In the genomic region with DNA sequence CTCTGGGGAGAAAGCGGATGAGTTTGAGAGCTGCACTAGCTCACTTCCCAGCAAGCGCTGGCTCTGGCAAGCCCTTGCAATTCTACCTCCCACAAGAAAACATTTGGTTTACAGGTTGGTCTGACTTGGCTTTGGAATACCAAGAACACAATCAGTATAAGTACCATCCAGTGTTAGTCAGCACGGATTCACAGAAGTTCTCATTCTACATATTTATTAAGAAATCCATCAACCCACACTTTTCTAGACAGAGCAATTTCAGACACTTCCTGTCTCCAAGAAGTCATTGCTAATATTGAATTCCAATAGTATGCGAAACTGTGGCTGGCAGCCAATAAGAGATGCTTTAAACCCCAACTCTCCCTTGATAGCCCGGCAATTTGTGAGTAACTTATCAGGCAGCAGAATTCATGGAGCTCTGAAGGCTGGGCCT, we compare ENCODE assay signal across 18 cellular contexts. TPM values are rescaled to one million over a fixed set of nuclear protein-coding genes. Genes with fewer than 3 reads are reported as not detected.
DNase-seq lines count a peak whose midpoint lies in the region; ATAC-seq and TF ChIP-seq lines count a peak whose summit lies in the region.
"Had no signal": no experiment of that assay in that cellular context is flagged by ENCODE, and none has a peak within 500 bp of the region (broad histone marks: within the 10 kb centered on the region; RNA-seq: fewer than 3 reads in every experiment).

No MANE protein-coding gene starts in this region.

- peaks cover 78% of the 10 kb centered on the region for H3K4me1 Mint-ChIP-seq in HFFc6 (ENCODE audit: low read depth)

- intact Hi-C loops in body of pancreas (cut with DNase I), result loop anchor here (5.0 kb wide), 1 partner anchor 306 kb away; no protein-coding TSS in a partner anchor

- H3K4me1 ChIP-seq in body of pancreas, result no peaks in the 10 kb centered on the region

- no peaks in the 10 kb centered on the region for H3K36me3 Mint-ChIP-seq in HFFc6 (ENCODE audit: low read depth)
- H3K36me3 Mint-ChIP-seq: activated CD8-positive, alpha-beta memory T cell treated with anti-CD3 and anti-CD28 coated beads, Interleukin-2, amount 10 ng/mL, durations not matched to agents 7 days and 5 days; neural progenitor cell; WTC11 had no signal

- no peaks in the 10 kb centered on the region for H3K9me3 ChIP-seq in body of pancreas

- peak overlapping the region; percentile 83 for H3K27ac Mint-ChIP-seq in HFFc6
- H3K27ac Mint-ChIP-seq: activated CD8-positive, alpha-beta memory T cell treated with anti-CD3 and anti-CD28 coated beads, Interleukin-2, amount 10 ng/mL, durations not matched to agents 7 days and 5 days; neural progenitor cell; WTC11 had no signal

- POLR2A ChIA-PET in AG04449 (lab: Yijun Ruan, JAX), result no interaction called here

- CTCF ChIA-PET in AG04449 (lab: Yijun Ruan, JAX), result interaction anchor here (1.1 to 10.7 kb wide), 12 partner anchors 10 to 316 kb away, joined by 3 to 205 read pairs (median 4); no protein-coding TSS in a partner anchor

- H3K4me3 Mint-ChIP-seq in HFFc6, result peak overlapping the region; percentile 36
- H3K4me3 Mint-ChIP-seq: activated CD8-positive, alpha-beta memory T cell treated with anti-CD3 and anti-CD28 coated beads, Interleukin-2, amount 10 ng/mL, durations not matched to agents 7 days and 5 days; neural progenitor cell; WTC11 had no signal

- ATAC-seq in GM18858 (IDR thresholded peaks at IDR 0.05; ENCODE audit: unreplicated experiment) (no peak), HG03135 (IDR thresholded peaks at IDR 0.05; ENCODE audit: unreplicated experiment) (no peak), body of pancreas (no peak)
- ATAC-seq: activated CD8-positive, alpha-beta memory T cell treated with anti-CD3 and anti-CD28 coated beads, Interleukin-2, amount 10 ng/mL, durations not matched to agents 7 days and 5 days; GM12878; WTC11 had no signal

- H3K36me3 ChIP-seq in body of pancreas (replicated peaks in 1 of 2; ENCODE audit: insufficient read depth in 1 of 2, low read depth in 2 of 2), result no peaks in the 10 kb centered on the region
- H3K36me3 ChIP-seq: neural progenitor cell had no signal

- DNase-seq in AG04449 (ENCODE audit: low read depth, low spot score), result peak; percentile 76
- DNase-seq in HFFc6, result peak; percentile 91
- peak; percentile 83 for DNase-seq in astrocyte of the spinal cord (ENCODE audit: low read depth, low spot score)
- DNase-seq in hepatic stellate cell (ENCODE audit: low spot score), result peak; percentile 40
- DNase-seq in NCI-H2196 treated with DMSO at 0.1 percent for 48 hours (lab: John Stamatoyannopoulos, UW; ENCODE audit: unreplicated experiment), result no peak
- no peak for DNase-seq in body of pancreas
- DNase-seq: ACHN; activated CD8-positive, alpha-beta memory T cell treated with anti-CD3 and anti-CD28 coated beads, Interleukin-2, amount 10 ng/mL, durations not matched to agents 7 days and 5 days; activated naive CD4-positive, alpha-beta T cell treated with Interleukin-2 at 50 U/mL for 16 hours; erythroblast; NCI-H1092; NCI-H345; small intestine had no signal

- TF ChIP-seq CTCF in AG04449 (IDR thresholded peaks at IDR 0.05; ENCODE audit: insufficient read depth, low read length, missing control alignments) (no peak), HFFc6 (IDR thresholded peaks at IDR 0.05) (no peak), astrocyte of the spinal cord (IDR thresholded peaks at IDR 0.05; ENCODE audit: low read depth, low read length) (no peak), body of pancreas (IDR thresholded peaks at IDR 0.05) (no peak)

- 57 to 62% methylated on average over 5 of the region's 5 CpGs for WGBS in body of pancreas, 2 donors

- H3K9me3 Mint-ChIP-seq in HFFc6, result no peaks in the 10 kb centered on the region
- H3K9me3 Mint-ChIP-seq: neural progenitor cell, WTC11 had no signal

- no peak for TF ChIP-seq POLR2A in body of pancreas (IDR thresholded peaks at IDR 0.05)

- H3K4me3 ChIP-seq in AG04449 (ENCODE audit: low read depth, low read length) (no peak overlapping the region), astrocyte of the spinal cord (ENCODE audit: low read depth, low read length) (no peak overlapping the region), body of pancreas (no peak overlapping the region)
- H3K4me3 ChIP-seq: GM12878, neural progenitor cell had no signal

- H3K27me3 ChIP-seq in body of pancreas, result no peaks in the 10 kb centered on the region
- H3K27me3 ChIP-seq: neural progenitor cell had no signal

- H3K27ac ChIP-seq in body of pancreas, result no peak overlapping the region
- H3K27ac ChIP-seq: neural progenitor cell had no signal

- in situ Hi-C loops in astrocyte of the spinal cord (cut with HindIII; ENCODE audit: low sequenced_read_pairs), result no loop called here

- no peaks in the 10 kb centered on the region; the same call in none of the 2 replicates for H3K27me3 Mint-ChIP-seq in HFFc6 (ENCODE audit: insufficient read depth)

RNA-seq across cellular contexts. Expression of a gene that starts 59.5 kb away (rescaled TPM):
- 10 to 100 TPM; 26.4 to 32.9 (median 28.2) TPM for total RNA-seq in HFFc6 (2021; fragmentation: NEBNext Ultra II Directional; extraction: Animal tissue kit (Norgen Biotek cat#: 25700))
- 10 to 100 TPM in 1 of 2 donors, 1 to 10 TPM in 1; 6.0 to 13.2 TPM for total RNA-seq in body of pancreas

Comparison
In these comparisons a context has a peak if more than half of its experiments do, and no peak if none do; other contexts are left out.
1. DNase-seq: peak in AG04449 (single experiment), HFFc6 (single experiment), astrocyte of the spinal cord (single experiment) and hepatic stellate cell (single experiment); none in NCI-H2196 treated with DMSO at 0.1 percent for 48 hours (single experiment) and body of pancreas (0 of 4).